22 cellular contexts compared by ENCODE assay signal in genomic region chr9:72139233-72139632, GRCh38. TPM values are rescaled to one million over a fixed set of nuclear protein-coding genes. Genes with fewer than 3 reads are reported as not detected.
"Had no signal": no experiment of that assay in that cellular context is flagged by ENCODE, and none has a peak within 500 bp of the region (broad histone marks: within the 10 kb centered on the region; RNA-seq: fewer than 3 reads in every experiment).

No MANE protein-coding gene starts in this region.

- H3K27ac ChIP-seq: body of pancreas, left ventricle myocardium inferior, testis had no signal

- H3K36me3 Mint-ChIP-seq: activated CD4-positive, alpha-beta memory T cell treated with anti-CD3 and anti-CD28 coated beads for 36 hours; mesothelial cell of epicardium; natural killer cell had no signal

- DNase-seq: activated CD4-positive, alpha-beta memory T cell treated with anti-CD3 and anti-CD28 coated beads for 36 hours; activated CD4-positive, alpha-beta T cell treated with anti-CD3 and anti-CD28 coated beads for 48 hours; activated CD4-positive, CD25-positive, alpha-beta regulatory T cell; activated effector memory CD4-positive, alpha-beta T cell treated with Interleukin-2 at 50 U/mL for 16 hours; activated naive CD4-positive, alpha-beta T cell treated with anti-CD3 and anti-CD28 coated beads for 36 hours; activated T-cell treated with anti-CD3 and anti-CD28 coated beads, Interleukin-2, amount 50 U/mL, for 72 hours; amygdala; body of pancreas; erythroblast; foreskin melanocyte; left ventricle myocardium inferior; natural killer cell; stimulated activated CD4-positive, alpha-beta T cell treated with anti-CD3 and anti-CD28 coated beads, Interleukin-2, amount 100 ng/mL, for 48 hours; stimulated activated CD8-positive, alpha-beta memory T cell treated with anti-CD3 and anti-CD28 coated beads, Interleukin-4, amount 100 ng/mL, for 48 hours; stimulated activated naive CD4-positive, alpha-beta T cell; T-helper 17 cell; testis had no signal

- H3K9me3 Mint-ChIP-seq: activated CD4-positive, alpha-beta memory T cell treated with anti-CD3 and anti-CD28 coated beads for 36 hours; activated naive CD4-positive, alpha-beta T cell treated with anti-CD3 and anti-CD28 coated beads for 36 hours; activated T-cell treated with anti-CD3 and anti-CD28 coated beads, Interleukin-2, amount 50 U/mL, for 72 hours; mesothelial cell of epicardium; natural killer cell had no signal

- H3K4me3 ChIP-seq: body of pancreas, left ventricle myocardium inferior, testis had no signal

- H3K9me3 ChIP-seq: body of pancreas, left ventricle myocardium inferior, testis had no signal

- ATAC-seq: activated T-cell treated with anti-CD3 and anti-CD28 coated beads, Interleukin-2, amount 50 U/mL, for 72 hours; body of pancreas; natural killer cell; T-helper 17 cell had no signal

- H3K4me1 Mint-ChIP-seq: mesothelial cell of epicardium, natural killer cell, T-helper 17 cell had no signal

- H3K4me3 Mint-ChIP-seq: activated CD4-positive, alpha-beta memory T cell treated with anti-CD3 and anti-CD28 coated beads for 36 hours; activated naive CD4-positive, alpha-beta T cell treated with anti-CD3 and anti-CD28 coated beads for 36 hours; activated T-cell treated with anti-CD3 and anti-CD28 coated beads, Interleukin-2, amount 50 U/mL, for 72 hours; mesothelial cell of epicardium; natural killer cell; T-helper 17 cell had no signal

- H3K36me3 ChIP-seq: left ventricle myocardium inferior had no signal

- H3K4me1 ChIP-seq: body of pancreas, left ventricle myocardium inferior, testis had no signal

- H3K27ac Mint-ChIP-seq: activated CD4-positive, alpha-beta memory T cell treated with anti-CD3 and anti-CD28 coated beads for 36 hours; activated naive CD4-positive, alpha-beta T cell treated with anti-CD3 and anti-CD28 coated beads for 36 hours; activated T-cell treated with anti-CD3 and anti-CD28 coated beads, Interleukin-2, amount 50 U/mL, for 72 hours; mesothelial cell of epicardium; natural killer cell; T-helper 17 cell had no signal

- H3K27me3 ChIP-seq: body of pancreas, testis had no signal

RNA-seq across cellular contexts. Expression of gene GDA, which starts 10.0 kb away (rescaled TPM):
- total RNA-seq: activated CD4-positive, alpha-beta memory T cell treated with anti-CD3 and anti-CD28 coated beads for 36 hours; activated naive CD4-positive, alpha-beta T cell treated with anti-CD3 and anti-CD28 coated beads for 36 hours; activated T-cell treated with anti-CD3 and anti-CD28 coated beads, Interleukin-2, amount 50 U/mL, for 72 hours; cardiac septum; lung microvascular endothelial cell; natural killer cell; osteoblast; posterior vena cava; T-helper 17 cell had no signal
